15 cellular contexts compared by ENCODE assay signal in genomic region chr15:74997161-74997942, GRCh38. TPM values are rescaled to one million over a fixed set of nuclear protein-coding genes. Genes with fewer than 3 reads are reported as not detected.
DNase-seq lines count a peak whose midpoint lies in the region; ATAC-seq and TF ChIP-seq lines count a peak whose summit lies in the region.
"Had no signal": no experiment of that assay in that cellular context is flagged by ENCODE, and none has a peak within 500 bp of the region (broad histone marks: within the 10 kb centered on the region; RNA-seq: fewer than 3 reads in every experiment).

No MANE protein-coding gene starts in this region.

- H3K36me3 Mint-ChIP-seq in GM23338 (ENCODE audit: low read depth) = peaks cover 6% of the 10 kb centered on the region; the same call in 2 of the 3 replicates
- no peaks in the 10 kb centered on the region for H3K36me3 Mint-ChIP-seq in activated B cell treated with CpG ODN at 0.5 μM for 24 hours (ENCODE audit: low read depth)
- H3K36me3 Mint-ChIP-seq in immature natural killer cell = no peaks in the 10 kb centered on the region
- H3K36me3 Mint-ChIP-seq in progenitor cell of endocrine pancreas (ENCODE audit: insufficient read depth) = peaks cover 10% of the 10 kb centered on the region

- no peaks in the 10 kb centered on the region for H3K9me2 ChIP-seq in GM23338 (ENCODE audit: insufficient read depth)

- TF ChIP-seq CTCF in GM23338 (conservative IDR thresholded peaks at IDR 0.05; ENCODE audit: low read depth in 2 of 2) = no peak
- TF ChIP-seq CTCF in activated B cell treated with CpG ODN at 0.5 μM for 24 hours (IDR thresholded peaks at IDR 0.05) = no peak
- TF ChIP-seq CTCF in progenitor cell of endocrine pancreas (IDR thresholded peaks at IDR 0.05; ENCODE audit: unreplicated experiment) = no peak

- CTCF ChIA-PET in activated B cell treated with CpG ODN at 0.5 μM for 24 hours (lab: Charles Lee) = no interaction called here

- H3K4me3 Mint-ChIP-seq in GM23338 (no peak overlapping the region), activated B cell treated with CpG ODN at 0.5 μM for 24 hours (no peak overlapping the region), immature natural killer cell (peak overlapping the region in 4 of 5 donors; percentile 14 to 78 (median 48)), progenitor cell of endocrine pancreas (ENCODE audit: low read depth) (peak overlapping the region; percentile 24)

- no peaks in the 10 kb centered on the region for H3F3A ChIP-seq in GM23338 (replicated peaks; ENCODE audit: low read depth)

- ATAC-seq in GM23338 (no peak), activated B cell treated with CpG ODN at 0.5 μM for 24 hours (ENCODE audit: low read depth) (no peak)
- ATAC-seq: heart right ventricle had no signal

- DNase-seq in GM23338 (ENCODE audit: low spot score) (no peak), activated B cell treated with CpG ODN at 0.5 μM for 24 hours (no peak), immature natural killer cell (no peak), progenitor cell of endocrine pancreas (ENCODE audit: low spot score, unreplicated experiment) (no peak), ureter (ENCODE audit: low spot score) (no peak)
- DNase-seq in effector CD8-positive, alpha-beta T cell (lab: John Stamatoyannopoulos, UW) = no peak
- no peak for DNase-seq in stimulated activated CD4-positive, alpha-beta T cell treated with anti-CD3 and anti-CD28 coated beads, Interleukin-12 subunit alpha, Interleukin-12 subunit beta, amount 100 ng/mL, for 4 hours
- DNase-seq: activated naive CD4-positive, alpha-beta T cell treated with Interleukin-2 at 50 U/mL for 16 hours; heart right ventricle; NCI-H1092; stimulated activated CD4-positive, alpha-beta T cell treated with anti-CD3 and anti-CD28 coated beads, Interleukin-4, amount 100 ng/mL, for 4 hours; stimulated activated CD8-positive, alpha-beta memory T cell treated with anti-CD3 and anti-CD28 coated beads, Interleukin-4, amount 100 ng/mL, for 48 hours; T1000 had no signal

- intact Hi-C loops in activated B cell treated with CpG ODN at 0.5 μM for 24 hours (cut with micrococcal nuclease) = no loop called here

- peaks cover 5% of the 10 kb centered on the region; the same call in 1 of the 2 replicates for H3K27me3 ChIP-seq in GM23338 (ENCODE audit: insufficient read depth)

- H2AFZ ChIP-seq in GM23338 = no peak overlapping the region

- no peaks in the 10 kb centered on the region for H3K9me3 Mint-ChIP-seq in GM23338
- H3K9me3 Mint-ChIP-seq in activated B cell treated with CpG ODN at 0.5 μM for 24 hours = no peaks in the 10 kb centered on the region
- H3K9me3 Mint-ChIP-seq in immature natural killer cell = peaks cover 0 to 4% (median 0%) of the 10 kb centered on the region in 6 donors
- H3K9me3 Mint-ChIP-seq in progenitor cell of endocrine pancreas (ENCODE audit: low read depth) = no peaks in the 10 kb centered on the region

- peaks cover 12% of the 10 kb centered on the region; the same call in 1 of the 2 replicates for H3K4me1 ChIP-seq in GM23338 (ENCODE audit: insufficient read depth)

- POLR2A ChIA-PET in activated B cell treated with CpG ODN at 0.5 μM for 24 hours (lab: Charles Lee) = interaction anchor here (0.7 kb wide), 1 partner anchor 29 kb away, joined by 3 read pairs; no protein-coding TSS in a partner anchor

- peak overlapping the region; percentile 79; the same call in 1 of the 2 replicates for H3K4me2 ChIP-seq in GM23338
- H3K4me2 ChIP-seq: KMS-11 had no signal

- peaks cover 22% of the 10 kb centered on the region for H3K27me3 Mint-ChIP-seq in GM23338 (ENCODE audit: insufficient read depth, low read depth, poor library complexity)
- H3K27me3 Mint-ChIP-seq in activated B cell treated with CpG ODN at 0.5 μM for 24 hours = peaks cover 64% of the 10 kb centered on the region
- H3K27me3 Mint-ChIP-seq in immature natural killer cell (ENCODE audit: low read depth in 3 of 3) = peaks cover 9 to 27% (median 16%) of the 10 kb centered on the region in 3 donors
- peaks cover 2% of the 10 kb centered on the region for H3K27me3 Mint-ChIP-seq in progenitor cell of endocrine pancreas

- no peak overlapping the region for H3K27ac ChIP-seq in GM23338 (ENCODE audit: low read depth)
- H3K27ac ChIP-seq: heart right ventricle, KMS-11, thoracic aorta had no signal

- peaks cover 10% of the 10 kb centered on the region for H3K79me2 ChIP-seq in GM23338 (replicated peaks; ENCODE audit: insufficient read depth)

- 0 out of 2 replicates have a peak overlapping the region, but pooled peaks have one; percentile 96 for H3K4me3 ChIP-seq in GM23338
- H3K4me3 ChIP-seq: heart right ventricle, thoracic aorta had no signal

- H3K27ac Mint-ChIP-seq in GM23338 (no peak overlapping the region), activated B cell treated with CpG ODN at 0.5 μM for 24 hours (peak overlapping the region; percentile 41), immature natural killer cell (peak overlapping the region in 1 of 6 donors; percentile 20), progenitor cell of endocrine pancreas (no peak overlapping the region)

- H4K20me1 ChIP-seq in GM23338 (replicated peaks; ENCODE audit: insufficient read depth) = no peaks in the 10 kb centered on the region; the same call in 1 of the 2 replicates

- no peaks in the 10 kb centered on the region; the same call in 1 of the 2 replicates for H3K36me3 ChIP-seq in GM23338 (ENCODE audit: insufficient read depth)
- H3K36me3 ChIP-seq: heart right ventricle, thoracic aorta had no signal

- H3K4me1 Mint-ChIP-seq in GM23338 (peaks cover 14% of the 10 kb centered on the region), activated B cell treated with CpG ODN at 0.5 μM for 24 hours (peaks cover 21% of the 10 kb centered on the region), immature natural killer cell (peaks cover 15% of the 10 kb centered on the region in 2 donors), progenitor cell of endocrine pancreas (ENCODE audit: low read depth) (peaks cover 9% of the 10 kb centered on the region)

TF ChIP-seq in GM23338, 12 proteins besides CTCF, POLR2A, EP300 and RAD21 (continues in another document):
- TF ChIP-seq STAT1 (IDR thresholded peaks at IDR 0.05; ENCODE audit: unreplicated experiment) = no peak
- no peak for TF ChIP-seq ZNF114 (CRISPR knock-in tag; IDR thresholded peaks at IDR 0.05)
- no peak for TF ChIP-seq NANOG (IDR thresholded peaks at IDR 0.05; ENCODE audit: borderline replicate concordance)
- TF ChIP-seq POLR2AphosphoS5 (IDR thresholded peaks at IDR 0.05; ENCODE audit: low read depth) = no peak

RNA-seq across cellular contexts. Expression of gene SCAMP5, which starts 2.0 kb away (rescaled TPM):
- 31.0 and 43.3 TPM in 2 replicates for total RNA-seq in GM23338 (2014; rRNA removed; shearing (Covaris generic))
- polyA plus RNA-seq in GM23338 (2016; fragmentation: Nextera tagmentation; extraction: Ambion mirVana) (12.8 and 12.9 TPM in 2 replicates), immature natural killer cell (not detected)
- total RNA-seq in activated B cell treated with CpG ODN at 0.5 μM for 24 hours (0.44 and 0.62 TPM in 2 replicates), progenitor cell of endocrine pancreas (55.9 and 58.0 TPM in 2 replicates), ureter (21.0 TPM)

RNA-seq across cellular contexts. Expression of gene PPCDC, which starts 26.0 kb away (rescaled TPM):
- 40.2 and 42.8 TPM in 2 replicates for total RNA-seq in GM23338 (2014; rRNA removed; shearing (Covaris generic))
- 17.8 and 22.1 TPM in 2 replicates for polyA plus RNA-seq in GM23338 (2016; fragmentation: Nextera tagmentation; extraction: Ambion mirVana)
- 13.5 and 16.6 TPM in 2 replicates for total RNA-seq in activated B cell treated with CpG ODN at 0.5 μM for 24 hours
- 10 to 100 TPM; 20.8 to 23.9 (median 23.1) TPM for polyA plus RNA-seq in immature natural killer cell
- 16.5 and 18.0 TPM in 2 replicates for total RNA-seq in progenitor cell of endocrine pancreas
- 23.4 TPM for total RNA-seq in ureter

RNA-seq across cellular contexts. Expression of gene RPP25, which starts 40.8 kb away (rescaled TPM):
- 15.8 and 18.8 TPM in 2 replicates for total RNA-seq in GM23338 (2014; rRNA removed; shearing (Covaris generic))
- polyA plus RNA-seq in GM23338 (2016; fragmentation: Nextera tagmentation; extraction: Ambion mirVana) = 14.6 and 14.8 TPM in 2 replicates
- 4.0 and 4.3 TPM in 2 replicates for total RNA-seq in activated B cell treated with CpG ODN at 0.5 μM for 24 hours
- polyA plus RNA-seq in immature natural killer cell = 1 to 10 TPM; 1.4 to 3.1 (median 2.1) TPM
- total RNA-seq in progenitor cell of endocrine pancreas = 0.74 and 1.1 TPM in 2 replicates
- 7.3 TPM for total RNA-seq in ureter

RNA-seq across cellular contexts. Expression of gene COX5A, which starts 59.5 kb away (rescaled TPM):
- total RNA-seq in GM23338 (2014; rRNA removed; shearing (Covaris generic)) = 190 and 292 TPM in 2 replicates
- polyA plus RNA-seq in GM23338 (2016; fragmentation: Nextera tagmentation; extraction: Ambion mirVana) = 765 and 885 TPM in 2 replicates
- total RNA-seq in activated B cell treated with CpG ODN at 0.5 μM for 24 hours = 150 and 159 TPM in 2 replicates
- polyA plus RNA-seq in immature natural killer cell = 100 to 1,000 TPM; 373 to 458 (median 447) TPM
- total RNA-seq in progenitor cell of endocrine pancreas = 189 and 191 TPM in 2 replicates
- total RNA-seq in ureter = 172 TPM

Comparison
In these comparisons a context has a peak if more than half of its experiments do, and no peak if none do; other contexts are left out.
1. H3K4me3 Mint-ChIP-seq: peak in immature natural killer cell (4 of 5) and progenitor cell of endocrine pancreas (single experiment); none in GM23338 (single experiment) and activated B cell treated with CpG ODN at 0.5 μM for 24 hours (single experiment).
2. RNA of gene SCAMP5, which starts 2.0 kb away (total RNA-seq): 55.9 to 58.0 TPM in progenitor cell of endocrine pancreas, 31.0 to 43.3 TPM in GM23338 and 21.0 TPM in ureter (single experiment); 0.44 to 0.62 TPM in activated B cell treated with CpG ODN at 0.5 μM for 24 hours; every median in the first group is over 10 times any median in the second.